ENCODE assay signal across 8 cellular contexts in the genomic region with DNA sequence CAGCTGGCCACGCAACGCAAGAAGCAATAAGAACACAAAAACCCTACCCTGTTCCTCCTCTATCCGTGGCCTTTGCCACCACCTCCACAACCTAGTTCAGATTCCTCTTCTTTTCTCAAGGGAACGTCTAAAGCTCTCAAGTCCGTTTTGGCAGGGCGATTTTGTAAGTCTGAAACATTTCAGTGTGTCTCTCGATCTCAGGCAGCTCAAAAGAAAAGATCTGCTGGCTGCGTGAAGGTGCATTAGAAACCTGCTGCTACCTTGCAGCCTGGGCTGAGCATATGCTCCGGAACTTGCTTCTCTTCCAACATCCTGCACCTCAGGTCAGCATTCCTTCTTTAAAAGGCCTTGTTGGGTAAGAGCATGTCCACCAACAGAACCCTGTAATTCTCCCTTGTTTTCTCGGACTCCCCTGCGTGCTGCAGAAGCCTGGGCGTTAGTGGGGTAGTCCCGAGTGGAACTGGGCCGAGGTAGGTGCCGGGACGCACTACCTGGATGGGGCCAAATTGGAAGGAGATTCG. TPM values are rescaled to one million over a fixed set of nuclear protein-coding genes. Genes with fewer than 3 reads are reported as not detected.
DNase-seq lines count a peak whose midpoint lies in the region; ATAC-seq, FAIRE-seq and TF ChIP-seq lines count a peak whose summit lies in the region.

No MANE protein-coding gene starts in this region.

- ATAC-seq in stimulated activated naive CD8-positive, alpha-beta T cell treated with anti-CD3 and anti-CD28 coated beads, Interleukin-15, Interleukin-2, amounts not matched to agents 100 U/mL and 50 U/mL, for 24 hours, result no peak
- ATAC-seq in HG03378 (IDR thresholded peaks at IDR 0.05; ENCODE audit: unreplicated experiment), result no peak

- H3K9me3 Mint-ChIP-seq in stimulated activated naive CD8-positive, alpha-beta T cell treated with anti-CD3 and anti-CD28 coated beads, Interleukin-15, Interleukin-2, amounts not matched to agents 100 ng/mL and 50 ng/mL, for 24 hours, result no peaks in the 10 kb centered on the region

- H3K9me3 ChIP-seq in adipocyte (ENCODE audit: control insufficient read depth, low read length) (no peaks in the 10 kb centered on the region), subcutaneous abdominal adipose tissue (ENCODE audit: control insufficient read depth in 5 of 5, low read length in 5 of 5) (no peaks in the 10 kb centered on the region)

- peak overlapping the region; percentile 77 for H3K4me3 Mint-ChIP-seq in stimulated activated naive CD8-positive, alpha-beta T cell treated with anti-CD3 and anti-CD28 coated beads, Interleukin-15, Interleukin-2, amounts not matched to agents 100 ng/mL and 50 ng/mL, for 24 hours

- H3K36me3 ChIP-seq in adipocyte (ENCODE audit: control insufficient read depth, insufficient read depth, low read length, severe bottlenecking) (no peaks in the 10 kb centered on the region), kidney epithelial cell (ENCODE audit: control insufficient read depth, insufficient read depth, low read length) (no peaks in the 10 kb centered on the region), subcutaneous abdominal adipose tissue (ENCODE audit: control insufficient read depth in 5 of 5, insufficient read depth in 5 of 5, low read length in 5 of 5) (no peaks in the 10 kb centered on the region)

- H3K27me3 ChIP-seq in adipocyte (replicated peaks; ENCODE audit: control insufficient read depth, insufficient read depth, low read length) (no peaks in the 10 kb centered on the region), kidney epithelial cell (ENCODE audit: control insufficient read depth, insufficient read depth, low read length) (no peaks in the 10 kb centered on the region), subcutaneous abdominal adipose tissue (ENCODE audit: control insufficient read depth in 5 of 5, insufficient read depth in 4 of 5, low read length in 5 of 5) (no peaks in the 10 kb centered on the region)

- TF ChIP-seq CTCF in kidney epithelial cell (IDR thresholded peaks at IDR 0.05; ENCODE audit: insufficient read depth, low read length, poor library complexity, severe bottlenecking), result no peak

- peaks cover 19% of the 10 kb centered on the region for H3K4me1 Mint-ChIP-seq in stimulated activated naive CD8-positive, alpha-beta T cell treated with anti-CD3 and anti-CD28 coated beads, Interleukin-15, Interleukin-2, amounts not matched to agents 100 ng/mL and 50 ng/mL, for 24 hours (ENCODE audit: low read depth)

- no peaks in the 10 kb centered on the region for H3K36me3 Mint-ChIP-seq in stimulated activated naive CD8-positive, alpha-beta T cell treated with anti-CD3 and anti-CD28 coated beads, Interleukin-15, Interleukin-2, amounts not matched to agents 100 ng/mL and 50 ng/mL, for 24 hours (ENCODE audit: low read depth)

- peak overlapping the region; percentile 92 for H3K4me3 ChIP-seq in adipocyte (ENCODE audit: low read length)
- H3K4me3 ChIP-seq in kidney epithelial cell (ENCODE audit: low read depth, low read length), result peak overlapping the region; percentile 65
- peak overlapping the region; percentile 79 to 89 (median 85) for H3K4me3 ChIP-seq in subcutaneous abdominal adipose tissue (ENCODE audit: low read depth in 1 of 5, low read length in 5 of 5)

- no peak for DNase-seq in stimulated activated naive CD8-positive, alpha-beta T cell treated with anti-CD3 and anti-CD28 coated beads, Interleukin-15, Interleukin-2, amounts not matched to agents 100 U/mL and 50 U/mL, for 24 hours
- DNase-seq in adipocyte (ENCODE audit: low read depth) (peak; percentile 31), kidney epithelial cell (ENCODE audit: low read depth) (no peak), NCI-H1105 (lab: John Stamatoyannopoulos, UW) (no peak), RCC 7860 (ENCODE audit: low spot score) (no peak)

- no peak overlapping the region for H3K27ac Mint-ChIP-seq in stimulated activated naive CD8-positive, alpha-beta T cell treated with anti-CD3 and anti-CD28 coated beads, Interleukin-15, Interleukin-2, amounts not matched to agents 100 ng/mL and 50 ng/mL, for 24 hours

- H3K4me1 ChIP-seq in adipocyte (ENCODE audit: control insufficient read depth, insufficient read depth, low read length), result peaks cover 36% of the 10 kb centered on the region
- H3K4me1 ChIP-seq in subcutaneous abdominal adipose tissue (ENCODE audit: control insufficient read depth in 5 of 5, insufficient read depth in 5 of 5, low read length in 5 of 5), result peaks cover 0 to 47% (median 45%) of the 10 kb centered on the region in 5 donors

- peak overlapping the region; percentile 80 for H3K27ac ChIP-seq in subcutaneous abdominal adipose tissue (ENCODE audit: low read depth, low read length)

- no peak for FAIRE-seq in RCC 7860 (lab: Jason Lieb, UNC)

- H3K27me3 Mint-ChIP-seq in stimulated activated naive CD8-positive, alpha-beta T cell treated with anti-CD3 and anti-CD28 coated beads, Interleukin-15, Interleukin-2, amounts not matched to agents 100 ng/mL and 50 ng/mL, for 24 hours, result peaks cover 42% of the 10 kb centered on the region

- H3K9ac ChIP-seq in adipocyte (ENCODE audit: low read length) (peak overlapping the region; percentile 87), subcutaneous abdominal adipose tissue (ENCODE audit: low read length in 5 of 5) (peak overlapping the region; percentile 76 to 92 (median 86))

RNA-seq across cellular contexts. Expression of a gene that starts 1.5 kb away (rescaled TPM):
- 15.9 and 16.2 TPM in 2 replicates for total RNA-seq in kidney epithelial cell

RNA-seq across cellular contexts. Expression of a gene that starts 35.4 kb away (rescaled TPM):
- total RNA-seq in kidney epithelial cell, result 38.4 and 41.4 TPM in 2 replicates
